Comparison of ENCODE assay signal across 14 cellular contexts in the genomic region with DNA sequence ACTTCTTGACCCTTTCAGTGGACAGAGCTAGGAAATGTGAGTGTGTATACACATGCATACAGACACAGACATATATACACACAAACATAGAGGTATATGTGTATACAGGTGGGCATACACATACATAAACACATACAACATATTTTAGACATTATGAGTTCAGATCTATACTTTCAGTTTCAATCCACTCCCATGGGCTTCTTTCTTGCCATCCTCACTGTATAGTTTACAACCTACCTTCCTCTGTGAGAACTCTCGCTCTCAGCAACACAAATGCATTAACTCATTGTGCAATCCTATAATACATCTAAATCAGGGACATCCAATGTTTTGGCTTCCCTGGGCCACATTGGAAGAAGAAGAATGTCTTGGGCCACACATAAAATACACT. TPM values are rescaled to one million over a fixed set of nuclear protein-coding genes. Genes with fewer than 3 reads are reported as not detected.
DNase-seq lines count a peak whose midpoint lies in the region; ATAC-seq lines count a peak whose summit lies in the region.
"Had no signal": no experiment of that assay in that cellular context is flagged by ENCODE, and none has a peak within 500 bp of the region (broad histone marks: within the 10 kb centered on the region; RNA-seq: fewer than 3 reads in every experiment).

No MANE protein-coding gene starts in this region.

- no peak overlapping the region for H2BK120ac ChIP-seq in mesendoderm (ENCODE audit: low read depth, low read length)

- H3K4me1 ChIP-seq in mesendoderm (ENCODE audit: control insufficient read depth, low read depth, low read length), result no peaks in the 10 kb centered on the region

- H3K79me1 ChIP-seq in mesendoderm (ENCODE audit: low read length), result no peaks in the 10 kb centered on the region

- H3K4me3 ChIP-seq in mesendoderm (ENCODE audit: low read length), result no peak overlapping the region

- no peak overlapping the region for H3K4ac ChIP-seq in mesendoderm (ENCODE audit: low read depth, low read length)

- H3K36me3 Mint-ChIP-seq in memory B cell, result no peaks in the 10 kb centered on the region
- H3K36me3 Mint-ChIP-seq: activated naive CD8-positive, alpha-beta T cell treated with anti-CD3 and anti-CD28 coated beads, Interleukin-2, amount 10 ng/mL, durations not matched to agents 7 days and 5 days had no signal

- H2BK15ac ChIP-seq in mesendoderm (replicated peaks; ENCODE audit: low read depth), result no peak overlapping the region

- H2BK5ac ChIP-seq in mesendoderm (ENCODE audit: low read length), result no peak overlapping the region

- no peak for DNase-seq in memory B cell (ENCODE audit: low spot score in 2 of 2)
- DNase-seq in mesendoderm, result no peak
- DNase-seq in NCI-H2196 (lab: John Stamatoyannopoulos, UW; ENCODE audit: unreplicated experiment), result no peak
- DNase-seq in UCSD-AML1 (lab: John Stamatoyannopoulos, UW; ENCODE audit: unreplicated experiment), result no peak
- DNase-seq in DMS 273 treated with DMSO at 0.1 percent for 48 hours (lab: John Stamatoyannopoulos, UW), result no peak
- DNase-seq: activated CD8-positive, alpha-beta T cell treated with anti-CD3 and anti-CD28 coated beads, Interleukin-2, amount 10 ng/mL, durations not matched to agents 7 days and 5 days; activated naive CD8-positive, alpha-beta T cell treated with anti-CD3 and anti-CD28 coated beads, Interleukin-2, amount 10 ng/mL, durations not matched to agents 7 days and 5 days; kidney; NCI-H1417 treated with DMSO at 0.1 percent for 48 hours; small intestine had no signal

- H3K36me3 ChIP-seq in mesendoderm (ENCODE audit: control insufficient read depth, insufficient read depth, low read length), result no peaks in the 10 kb centered on the region

- no peak overlapping the region for H2AK5ac ChIP-seq in mesendoderm (ENCODE audit: low read length)

- H3K27ac ChIP-seq in mesendoderm (ENCODE audit: low read depth, low read length), result no peak overlapping the region

- no peak overlapping the region for H3K18ac ChIP-seq in mesendoderm (ENCODE audit: low read length)

- peak; percentile 87 for ATAC-seq in GM19035 (IDR thresholded peaks at IDR 0.05; ENCODE audit: unreplicated experiment)
- peak; percentile 91 for ATAC-seq in GM21786 (IDR thresholded peaks at IDR 0.05; ENCODE audit: unreplicated experiment)
- peak; percentile 80 for ATAC-seq in HG03108 (IDR thresholded peaks at IDR 0.05; ENCODE audit: unreplicated experiment)
- peak; percentile 77 for ATAC-seq in memory B cell (ENCODE audit: low read depth)
- ATAC-seq: activated CD8-positive, alpha-beta T cell treated with anti-CD3 and anti-CD28 coated beads, Interleukin-2, amount 10 ng/mL, durations not matched to agents 7 days and 5 days had no signal

- no peak overlapping the region for H3K4me2 ChIP-seq in mesendoderm (ENCODE audit: low read length)

- peaks cover 18% of the 10 kb centered on the region for H3K4me1 Mint-ChIP-seq in memory B cell

- WGBS in mesendoderm (ENCODE audit: extremely low coverage, insufficient coverage, low lambda C conversion rate), result no CpG with 5 or more reads among the region's 1 CpG

- H3K27me3 Mint-ChIP-seq in memory B cell, result no peaks in the 10 kb centered on the region
- H3K27me3 Mint-ChIP-seq: activated naive CD8-positive, alpha-beta T cell treated with anti-CD3 and anti-CD28 coated beads, Interleukin-2, amount 10 ng/mL, durations not matched to agents 7 days and 5 days had no signal

- H3K56ac ChIP-seq in mesendoderm (ENCODE audit: low read length), result no peak overlapping the region

- H3K23ac ChIP-seq in mesendoderm (ENCODE audit: low read length), result no peak overlapping the region

- peak overlapping the region; percentile 56 for H3K27ac Mint-ChIP-seq in memory B cell
- H3K27ac Mint-ChIP-seq: activated CD8-positive, alpha-beta T cell treated with anti-CD3 and anti-CD28 coated beads, Interleukin-2, amount 10 ng/mL, durations not matched to agents 7 days and 5 days; activated naive CD8-positive, alpha-beta T cell treated with anti-CD3 and anti-CD28 coated beads, Interleukin-2, amount 10 ng/mL, durations not matched to agents 7 days and 5 days; nephron had no signal

- no peaks in the 10 kb centered on the region for H3K9me3 Mint-ChIP-seq in memory B cell
- H3K9me3 Mint-ChIP-seq: activated naive CD8-positive, alpha-beta T cell treated with anti-CD3 and anti-CD28 coated beads, Interleukin-2, amount 10 ng/mL, durations not matched to agents 7 days and 5 days; nephron had no signal

- H3K9ac ChIP-seq in mesendoderm (ENCODE audit: low read length), result no peak overlapping the region

- no peaks in the 10 kb centered on the region for H3K27me3 ChIP-seq in mesendoderm (ENCODE audit: insufficient read depth, low read length, poor library complexity)

- H4K5ac ChIP-seq in mesendoderm (ENCODE audit: low read length), result no peak overlapping the region

- peak overlapping the region; percentile 27 for H3K4me3 Mint-ChIP-seq in memory B cell
- H3K4me3 Mint-ChIP-seq: activated CD8-positive, alpha-beta T cell treated with anti-CD3 and anti-CD28 coated beads, Interleukin-2, amount 10 ng/mL, durations not matched to agents 7 days and 5 days; activated naive CD8-positive, alpha-beta T cell treated with anti-CD3 and anti-CD28 coated beads, Interleukin-2, amount 10 ng/mL, durations not matched to agents 7 days and 5 days; nephron had no signal

- no peaks in the 10 kb centered on the region for H3K79me2 ChIP-seq in mesendoderm (ENCODE audit: control insufficient read depth, insufficient read depth, low read length)

- H4K8ac ChIP-seq in mesendoderm (ENCODE audit: low read depth, low read length), result no peak overlapping the region

RNA-seq across cellular contexts. Expression of a gene that starts 21.2 kb away (rescaled TPM):
- polyA plus RNA-seq in mesendoderm (2013, experiment 1 of 2), result 0.07 TPM
- 0.04 TPM for polyA plus RNA-seq in mesendoderm (2013, experiment 2 of 2)
